ENCODE assay signal across 25 cellular contexts in the genomic region with DNA sequence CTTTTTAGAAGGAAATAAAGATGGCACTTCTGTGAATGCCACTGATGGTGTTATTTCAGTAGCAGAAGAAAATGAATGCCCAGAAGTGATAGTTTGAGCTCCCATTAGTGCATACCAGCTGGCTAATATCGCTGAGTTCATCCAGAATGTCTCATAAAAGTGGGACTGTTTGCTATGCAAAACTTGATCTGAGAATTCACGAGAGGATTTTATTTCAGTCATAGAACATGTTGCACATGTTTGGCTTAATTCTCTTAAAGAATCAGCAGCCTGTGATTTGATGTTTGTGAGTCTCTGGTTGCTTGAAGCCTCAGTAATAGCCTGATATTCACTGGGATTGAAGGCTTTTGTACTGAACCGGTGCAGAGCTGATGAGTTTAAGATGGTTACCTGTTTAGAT.
"Had no signal": no experiment of that assay in that cellular context is flagged by ENCODE, and none has a peak within 500 bp of the region (broad histone marks: within the 10 kb centered on the region; RNA-seq: fewer than 3 reads in every experiment).

No MANE protein-coding gene starts in this region.

- H3K9me3 ChIP-seq: esophagus squamous epithelium, mucosa of descending colon, neutrophil, pancreas, sigmoid colon, stomach, thyroid gland, vagina had no signal

- DNase-seq: dermis blood vessel endothelial cell; effector memory CD8-positive, alpha-beta T cell; erythroblast; esophagus squamous epithelium; hypothalamus; immature natural killer cell; islet precursor cell; kidney glomerular epithelial cell; mesenchymal stem cell; mucosa of descending colon; naive B cell; pancreas; retina; sigmoid colon; stimulated activated CD4-positive, alpha-beta T cell treated with anti-CD3 and anti-CD28 coated beads, Interleukin-2, amount 100 ng/mL, for 24 hours; stimulated activated CD4-positive, alpha-beta T cell treated with anti-CD3 and anti-CD28 coated beads, Interleukin-4, amount 100 ng/mL, for 24 hours; stimulated activated naive CD4-positive, alpha-beta T cell treated with Interleukin-2 at 50 U/mL for 16 hours; stomach; thyroid gland; trophoblast cell had no signal

- H3K27me3 ChIP-seq: esophagus squamous epithelium, neutrophil, pancreas, sigmoid colon, stomach, thyroid gland, vagina had no signal

- H3K4me3 ChIP-seq: coronary artery, esophagus squamous epithelium, mucosa of descending colon, pancreas, sigmoid colon, stomach, thyroid gland, vagina had no signal

- H3K27ac ChIP-seq: coronary artery, esophagus squamous epithelium, neutrophil, pancreas, sigmoid colon, stomach, thyroid gland, vagina had no signal

- ATAC-seq: effector memory CD8-positive, alpha-beta T cell; mucosa of descending colon; natural killer cell treated with Interleukin-12 subunit alpha and Interleukin-12 subunit beta and Interleukin-15 and Interleukin-18, amount 100 ng/mL, for 72 hours; pancreas; stimulated activated effector memory CD8-positive, alpha-beta T cell treated with anti-CD3 and anti-CD28 coated beads, Interleukin-12 subunit alpha, Interleukin-12 subunit beta, amount 100 ng/mL, for 72 hours had no signal

- H3K36me3 ChIP-seq: esophagus squamous epithelium, neutrophil, pancreas, sigmoid colon, stomach, thyroid gland, vagina had no signal

- H3K4me1 ChIP-seq: esophagus squamous epithelium, pancreas, sigmoid colon, stomach, thyroid gland, vagina had no signal
